Comparison of ENCODE assay signal across 15 cellular contexts in genomic region chr3:105448338-105448982, GRCh38.
A peak's percentile ranks its signal among the peaks of the same experiment; 100 is the strongest.
DNase-seq lines count a peak whose midpoint lies in the region; ATAC-seq, FAIRE-seq and TF ChIP-seq lines count a peak whose summit lies in the region.
"Had no signal": no experiment of that assay in that cellular context is flagged by ENCODE, and none has a peak within 500 bp of the region (broad histone marks: within the 10 kb centered on the region; RNA-seq: fewer than 3 reads in every experiment).

No MANE protein-coding gene starts in this region.

- H3K18ac ChIP-seq in mesendoderm (ENCODE audit: low read length), result no peak overlapping the region

- H3K4me3 ChIP-seq in A549, result no peak overlapping the region
- H3K4me3 ChIP-seq in dorsolateral prefrontal cortex, result peak overlapping the region in 36 of 59 donors; percentile 2 to 55 (median 30)
- H3K4me3 ChIP-seq in mesendoderm (ENCODE audit: low read length), result no peak overlapping the region
- H3K4me3 ChIP-seq: esophagus squamous epithelium, K562 had no signal

- TF ChIP-seq POLR2A in A549 (IDR thresholded peaks at IDR 0.05; ENCODE audit: low read length), result no peak

- no peak for TF ChIP-seq EP300 in A549 (IDR thresholded peaks at IDR 0.05)

- H3K56ac ChIP-seq in mesendoderm (ENCODE audit: low read length), result no peak overlapping the region

- TF ChIP-seq RAD21 in A549 (conservative IDR thresholded peaks at IDR 0.05 in 1 of 2, IDR thresholded peaks at IDR 0.05 in 1 of 2), result no peak

- CTCF ChIA-PET in A549 (lab: Yijun Ruan, JAX), result interaction anchor here (1.1 to 1.5 kb wide), 3 partner anchors 8 to 10 kb away, joined by 3 to 4 read pairs (median 3); no protein-coding TSS in a partner anchor

- H3K4me2 ChIP-seq in A549 (no peak overlapping the region), mesendoderm (ENCODE audit: low read length) (no peak overlapping the region)

- 61% methylated on average over 4 of the region's 4 CpGs for WGBS in A549 (ENCODE audit: missing lambda C conversion rate)
- WGBS in mesendoderm (ENCODE audit: extremely low coverage, insufficient coverage, low lambda C conversion rate), result no CpG with 5 or more reads among the region's 4 CpGs

- no peaks in the 10 kb centered on the region for H3K79me2 ChIP-seq in mesendoderm (ENCODE audit: control insufficient read depth, insufficient read depth, low read length)

- H4K5ac ChIP-seq in mesendoderm (ENCODE audit: low read length), result peak overlapping the region; percentile 50

- TF ChIP-seq CTCF in A549 (IDR thresholded peaks at IDR 0.05) (no peak), dorsolateral prefrontal cortex (IDR thresholded peaks at IDR 0.05 in 54 of 56, conservative IDR thresholded peaks at IDR 0.05 in 2 of 56; ENCODE audit: low read depth in 1 of 56, partially characterized antibody in 56 of 56) (peak in 7 of 56 donors; percentile 7 to 20 (median 17))

- no peak overlapping the region for H2AK5ac ChIP-seq in mesendoderm (ENCODE audit: low read length)

- H3K4ac ChIP-seq in mesendoderm (ENCODE audit: low read depth, low read length), result no peak overlapping the region

- no peak overlapping the region for H2BK120ac ChIP-seq in mesendoderm (ENCODE audit: low read depth, low read length)

- H3K9me3 ChIP-seq in A549, result no peaks in the 10 kb centered on the region
- H3K9me3 ChIP-seq: esophagus squamous epithelium had no signal

- H4K8ac ChIP-seq in mesendoderm (ENCODE audit: low read depth, low read length), result no peak overlapping the region

- peak overlapping the region in 1 of 2 experiments; percentile 34; a peak in 1 of 6 replicates for H3K27ac ChIP-seq in A549
- H3K27ac ChIP-seq in dorsolateral prefrontal cortex, result peak overlapping the region; percentile 60 to 100 (median 92)
- peak overlapping the region; percentile 80 for H3K27ac ChIP-seq in mesendoderm (ENCODE audit: low read depth, low read length)
- H3K27ac ChIP-seq: esophagus squamous epithelium had no signal

- no peaks in the 10 kb centered on the region for H3K79me1 ChIP-seq in mesendoderm (ENCODE audit: low read length)

- H3K23ac ChIP-seq in mesendoderm (ENCODE audit: low read length), result no peak overlapping the region

- H3K9ac ChIP-seq in mesendoderm (ENCODE audit: low read length), result no peak overlapping the region

- no peak overlapping the region for H2BK15ac ChIP-seq in mesendoderm (replicated peaks; ENCODE audit: low read depth)

- no peaks in the 10 kb centered on the region for H3K27me3 ChIP-seq in dorsolateral prefrontal cortex
- no peaks in the 10 kb centered on the region for H3K27me3 ChIP-seq in mesendoderm (ENCODE audit: insufficient read depth, low read length, poor library complexity)
- H3K27me3 ChIP-seq: esophagus squamous epithelium had no signal

- no peak for ATAC-seq in A549
- ATAC-seq: activated T-helper 17 cell treated with anti-CD3 and anti-CD28 coated beads, Interleukin-2, amount 50 U/mL, for 72 hours; K562 had no signal

- no peak for DNase-seq in A549 (ENCODE audit: low read depth in 1 of 2, low spot score in 1 of 2)
- DNase-seq in LHCN-M2 (ENCODE audit: low read depth), result peak; percentile 18
- DNase-seq in dorsolateral prefrontal cortex, result peak; percentile 13 to 95 (median 83)
- peak; percentile 89 for DNase-seq in mesendoderm
- DNase-seq in stimulated activated CD4-positive, alpha-beta T cell treated with anti-CD3 and anti-CD28 coated beads, Interleukin-12 subunit alpha, Interleukin-12 subunit beta, amount 100 ng/mL, for 4 hours, result no peak
- DNase-seq in stimulated activated naive CD4-positive, alpha-beta T cell treated with Interleukin-2 at 50 U/mL for 16 hours (lab: John Stamatoyannopoulos, UW), result no peak
- DNase-seq in activated gamma-delta T cell treated with Interleukin-2 at 50 U/mL for 16 hours, result no peak
- DNase-seq in activated CD4-positive, alpha-beta T cell treated with anti-CD3 and anti-CD28 coated beads for 48 hours, result no peak
- DNase-seq: ACHN; activated CD4-positive, alpha-beta T cell treated with anti-CD3 and anti-CD28 coated beads for 4 hours; esophagus squamous epithelium; NCI-H1417 treated with DMSO at 0.1 percent for 48 hours; NK-92 treated with Interleukin-12 subunit alpha and Interleukin-12 subunit beta, amount 100 ng/mL, for 24 hours had no signal

- no peak overlapping the region for H2BK5ac ChIP-seq in mesendoderm (ENCODE audit: low read length)

- POLR2A ChIA-PET in A549 (lab: Yijun Ruan, JAX), result interaction anchor here (0.6 kb wide), 2 partner anchors 28 to 80 kb away, joined by 4 read pairs; no protein-coding TSS in a partner anchor

- peaks cover 18% of the 10 kb centered on the region; the same call in 2 of the 3 replicates for H3K4me1 ChIP-seq in A549
- peaks cover 2% of the 10 kb centered on the region for H3K4me1 ChIP-seq in mesendoderm (ENCODE audit: control insufficient read depth, low read depth, low read length)
- H3K4me1 ChIP-seq: esophagus squamous epithelium had no signal

- no peak for FAIRE-seq in A549 (lab: Jason Lieb, UNC)
- FAIRE-seq: K562 had no signal

- intact Hi-C loops in dorsolateral prefrontal cortex (cut with DNase I), result loop anchor here (1.0 to 5.0 kb wide), 2 partner anchors 51 to 79 kb away; no protein-coding TSS in a partner anchor

- no peaks in the 10 kb centered on the region for H3K36me3 ChIP-seq in mesendoderm (ENCODE audit: control insufficient read depth, insufficient read depth, low read length)
- H3K36me3 ChIP-seq: esophagus squamous epithelium had no signal

TF ChIP-seq in A549, 52 proteins besides CTCF, POLR2A, EP300 and RAD21:
- TF ChIP-seq SREBF2 (IDR thresholded peaks at IDR 0.05) (no peak), MAFK (IDR thresholded peaks at IDR 0.05; ENCODE audit: partially characterized antibody) (peak; percentile 46)

Comparison
In these comparisons a context has a peak if more than half of its experiments do, and no peak if none do; other contexts are left out.
1. DNase-seq: peak in LHCN-M2 (single experiment), dorsolateral prefrontal cortex (10 of 10) and mesendoderm (single experiment); none in A549 (0 of 2), stimulated activated CD4-positive, alpha-beta T cell treated with anti-CD3 and anti-CD28 coated beads, Interleukin-12 subunit alpha, Interleukin-12 subunit beta, amount 100 ng/mL, for 4 hours (single experiment), stimulated activated naive CD4-positive, alpha-beta T cell treated with Interleukin-2 at 50 U/mL for 16 hours (single experiment), activated gamma-delta T cell treated with Interleukin-2 at 50 U/mL for 16 hours (single experiment) and activated CD4-positive, alpha-beta T cell treated with anti-CD3 and anti-CD28 coated beads for 48 hours (single experiment).
2. H3K4me3 ChIP-seq: peak in dorsolateral prefrontal cortex (36 of 59); none in A549 (single experiment) and mesendoderm (single experiment).